ENCODE assay signal across 8 cellular contexts in genomic region chr22:49992921-49993648, GRCh38. TPM values are rescaled to one million over a fixed set of nuclear protein-coding genes. Genes with fewer than 3 reads are reported as not detected.
A peak's percentile ranks its signal among the peaks of the same experiment; 100 is the strongest.
DNase-seq lines count a peak whose midpoint lies in the region; ATAC-seq, FAIRE-seq and TF ChIP-seq lines count a peak whose summit lies in the region.

No MANE protein-coding gene starts in this region.

- in situ Hi-C loops in SK-MEL-5 (cut with HindIII; ENCODE audit: low pct_unique_long_range_greater_than_20kb, low sequenced_read_pairs): no loop called here

- peaks cover 28% of the 10 kb centered on the region for H3K9me3 ChIP-seq in left ventricle myocardium inferior (replicated peaks)

- peak; percentile 77 for FAIRE-seq in GM18507 (lab: Jason Lieb, UNC)

- no peak overlapping the region for H3K27ac Mint-ChIP-seq in activated naive CD8-positive, alpha-beta T cell treated with anti-CD3 and anti-CD28 coated beads, Interleukin-2, amount 50 U/mL, for 24 hours

- intact Hi-C loops in left ventricle myocardium inferior (cut with micrococcal nuclease): loop anchor here (10.0 kb wide), 1 partner anchor 68 kb away; no protein-coding TSS in a partner anchor

- H3K36me3 Mint-ChIP-seq in activated naive CD8-positive, alpha-beta T cell treated with anti-CD3 and anti-CD28 coated beads, Interleukin-2, amount 50 U/mL, for 24 hours (ENCODE audit: low read depth): peaks cover 11% of the 10 kb centered on the region

- no peak for TF ChIP-seq POLR2A in GM18505 (IDR thresholded peaks at IDR 0.05; ENCODE audit: borderline replicate concordance, extremely low read depth, insufficient read depth, insufficient read length)

- H3K4me3 ChIP-seq in left ventricle myocardium inferior: no peak overlapping the region
- H3K4me3 ChIP-seq in retinal pigment epithelial cell (ENCODE audit: low read length): no peak overlapping the region

- H3K27ac ChIP-seq in left ventricle myocardium inferior (replicated peaks): no peak overlapping the region

- TF ChIP-seq CTCF in left ventricle myocardium inferior (IDR thresholded peaks at IDR 0.05; ENCODE audit: borderline replicate concordance) (peak; percentile 81), retinal pigment epithelial cell (conservative IDR thresholded peaks at IDR 0.05; ENCODE audit: low read depth, low read length) (peak; percentile 85)

- peaks cover 8% of the 10 kb centered on the region for H3K4me1 Mint-ChIP-seq in activated naive CD8-positive, alpha-beta T cell treated with anti-CD3 and anti-CD28 coated beads, Interleukin-2, amount 50 U/mL, for 24 hours

- peaks cover 6% of the 10 kb centered on the region for H3K27me3 Mint-ChIP-seq in activated naive CD8-positive, alpha-beta T cell treated with anti-CD3 and anti-CD28 coated beads, Interleukin-2, amount 50 U/mL, for 24 hours

- peaks cover 16% of the 10 kb centered on the region for H3K9me3 Mint-ChIP-seq in activated naive CD8-positive, alpha-beta T cell treated with anti-CD3 and anti-CD28 coated beads, Interleukin-2, amount 50 U/mL, for 24 hours

- ATAC-seq in activated naive CD8-positive, alpha-beta T cell treated with anti-CD3 and anti-CD28 coated beads, Interleukin-2, amount 50 U/mL, for 24 hours: peak; percentile 89
- no peak for ATAC-seq in GM18517 (IDR thresholded peaks at IDR 0.05; ENCODE audit: unreplicated experiment)
- ATAC-seq in GM18505 (IDR thresholded peaks at IDR 0.05; ENCODE audit: unreplicated experiment): no peak

- H3K4me3 Mint-ChIP-seq in activated naive CD8-positive, alpha-beta T cell treated with anti-CD3 and anti-CD28 coated beads, Interleukin-2, amount 50 U/mL, for 24 hours: no peak overlapping the region

- peaks cover 7% of the 10 kb centered on the region for H3K4me1 ChIP-seq in left ventricle myocardium inferior

- DNase-seq in 8988T (peak; percentile 74), GM18507 (ENCODE audit: extremely low spot score, insufficient read length, low read depth) (peak; percentile 58), SK-MEL-5 (ENCODE audit: low read depth, low spot score) (peak; percentile 71), left ventricle myocardium inferior (peak; percentile 61), retinal pigment epithelial cell (ENCODE audit: low read depth) (no peak)
- peak; percentile 76 for DNase-seq in activated naive CD8-positive, alpha-beta T cell treated with anti-CD3 and anti-CD28 coated beads, Interleukin-2, amount 50 U/mL, for 24 hours

- no peaks in the 10 kb centered on the region for H3K27me3 ChIP-seq in left ventricle myocardium inferior (ENCODE audit: low read depth)

- H3K36me3 ChIP-seq in left ventricle myocardium inferior: no peaks in the 10 kb centered on the region

RNA-seq across cellular contexts. Expression of gene IL17REL, which starts 19.5 kb away (rescaled TPM):
- not detected in 2 replicates for total RNA-seq in SK-MEL-5 (2014; rRNA removed; shearing (Covaris generic))
- not detected in 2 replicates for polyA plus RNA-seq in SK-MEL-5 (2015; cell fraction: cytosol; rRNA removed)
- not detected in 2 replicates for polyA plus RNA-seq in SK-MEL-5 (2015; cell fraction: nucleus; rRNA removed)
- total RNA-seq in left ventricle myocardium inferior: not detected

RNA-seq across cellular contexts. Expression of gene PIM3, which starts 32.5 kb away (rescaled TPM):
- total RNA-seq in SK-MEL-5 (2014; rRNA removed; shearing (Covaris generic)): 108 and 120 TPM in 2 replicates
- polyA plus RNA-seq in SK-MEL-5 (2015; cell fraction: cytosol; rRNA removed): 176 and 178 TPM in 2 replicates
- 212 and 310 TPM in 2 replicates for polyA plus RNA-seq in SK-MEL-5 (2015; cell fraction: nucleus; rRNA removed)
- 57.1 TPM for total RNA-seq in left ventricle myocardium inferior
